Comparison of ENCODE assay signal across 20 cellular contexts in the genomic region with DNA sequence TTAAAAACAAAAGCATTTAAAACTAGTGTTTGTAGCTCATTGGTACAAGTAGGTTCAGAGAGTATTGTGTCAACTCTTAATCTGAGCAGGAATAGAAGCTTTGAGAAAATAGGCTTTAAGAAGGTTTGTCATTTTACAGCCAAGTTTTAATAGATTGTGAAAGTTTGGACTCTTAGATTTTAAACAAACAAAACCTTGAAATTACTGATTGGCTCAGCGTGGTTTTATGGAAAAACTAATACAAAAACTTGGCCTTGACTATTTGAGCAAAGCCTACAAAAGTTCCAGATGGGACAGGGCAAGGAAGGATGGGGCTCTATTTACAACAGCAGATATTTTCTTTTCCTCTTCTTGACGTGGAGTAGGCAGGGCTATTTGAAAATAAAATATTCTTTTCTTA.
"Had no signal": no experiment of that assay in that cellular context is flagged by ENCODE, and none has a peak within 500 bp of the region (broad histone marks: within the 10 kb centered on the region; RNA-seq: fewer than 3 reads in every experiment).

No MANE protein-coding gene starts in this region.

- H3K27me3 Mint-ChIP-seq: central memory CD8-positive, alpha-beta T cell; memory B cell; naive thymus-derived CD4-positive, alpha-beta T cell had no signal

- H3K27ac ChIP-seq: brain microvascular endothelial cell, epithelial cell of prostate, left ventricle myocardium inferior, transverse colon had no signal

- FAIRE-seq: small intestine had no signal

- H3K9me3 ChIP-seq: left ventricle myocardium inferior, mucosa of descending colon, transverse colon had no signal

- DNase-seq: activated naive CD4-positive, alpha-beta T cell treated with anti-CD3 and anti-CD28 coated beads, Interleukin-2, amount 50 U/mL, for 16 hours; amygdala; brain microvascular endothelial cell; effector memory CD4-positive, alpha-beta T cell; islet precursor cell; left ventricle myocardium inferior; mucosa of descending colon; naive thymus-derived CD4-positive, alpha-beta T cell; small intestine; stimulated activated CD4-positive, alpha-beta T cell treated with anti-CD3 and anti-CD28 coated beads, Interleukin-4, amount 100 ng/mL, for 4 hours; stimulated activated CD8-positive, alpha-beta memory T cell treated with anti-CD3 and anti-CD28 coated beads, Interleukin-4, amount 100 ng/mL, for 48 hours; stimulated activated naive CD4-positive, alpha-beta T cell treated with Interleukin-2 at 50 U/mL for 16 hours; substantia nigra; transverse colon had no signal

- H3K9me3 Mint-ChIP-seq: activated T-helper 2 cell treated with anti-CD3 and anti-CD28 coated beads, Interferon-gamma antibody, Interleukin-2, Interleukin-4, amounts not matched to agents 10 μg/mL and 5 μg/mL and 100 μg/mL, durations not matched to agents 14 hours and 24 hours and 36 hours; central memory CD8-positive, alpha-beta T cell; memory B cell; T-helper 2 cell treated with Interferon-gamma antibody and Interleukin-4, amounts not matched to agents 5 μg/mL and 100 μg/mL, for 36 hours had no signal

- ATAC-seq: activated CD4-positive, CD25-positive, alpha-beta regulatory T cell treated with anti-CD3 and anti-CD28 coated beads, Interleukin-2, amount 50 U/mL, for 24 hours; mucosa of descending colon; naive thymus-derived CD4-positive, alpha-beta T cell had no signal

- H3K4me3 Mint-ChIP-seq: central memory CD8-positive, alpha-beta T cell; memory B cell; T-helper 2 cell treated with Interferon-gamma antibody and Interleukin-4, amounts not matched to agents 5 μg/mL and 100 μg/mL, for 36 hours had no signal

- H3K27me3 ChIP-seq: brain microvascular endothelial cell, transverse colon had no signal

- H3K4me3 ChIP-seq: left ventricle myocardium inferior, mucosa of descending colon, transverse colon had no signal

- H3K27ac Mint-ChIP-seq: T-helper 2 cell treated with Interferon-gamma antibody and Interleukin-4, amounts not matched to agents 5 μg/mL and 100 μg/mL, for 36 hours had no signal

- H3K36me3 ChIP-seq: left ventricle myocardium inferior, transverse colon had no signal
